In genomic region chr14:75283884-75284563, GRCh38 we compare ENCODE assay signal across 1 cellular context.
TF ChIP-seq lines count a peak whose summit lies in the region.

No MANE protein-coding gene starts in this region.

TF ChIP-seq in K562, 482 proteins besides CTCF, POLR2A, EP300 and RAD21 (continued from another document and continues in another):
- TF ChIP-seq THRB (CRISPR knock-in tag; conservative IDR thresholded peaks at IDR 0.05): no peak
- 0 out of 4 replicates have a peak, but pooled peaks of 1 of the 2 experiments have one; percentile 34 for TF ChIP-seq TBL1XR1 (IDR thresholded peaks at IDR 0.05; ENCODE audit: low read length in 2 of 2)
- 0 out of 2 replicates have a peak, but pooled peaks have one; percentile 39 for TF ChIP-seq ZEB2 (IDR thresholded peaks at IDR 0.05)
- TF ChIP-seq KLF16 (IDR thresholded peaks at IDR 0.05): no peak
- TF ChIP-seq ZNF354B (CRISPR knock-in tag; IDR thresholded peaks at IDR 0.05): no peak
- TF ChIP-seq HDAC8 (tag; IDR thresholded peaks at IDR 0.05): no peak
- no peak for TF ChIP-seq PHB2 (IDR thresholded peaks at IDR 0.05; ENCODE audit: low read depth)
- peak; percentile 95 for TF ChIP-seq TFAP4 (CRISPR knock-in tag; IDR thresholded peaks at IDR 0.05; ENCODE audit: borderline replicate concordance)
- TF ChIP-seq TCFL5 (CRISPR knock-in tag; conservative IDR thresholded peaks at IDR 0.05): no peak
- TF ChIP-seq ZFP30 (CRISPR knock-in tag; IDR thresholded peaks at IDR 0.05; ENCODE audit: borderline replicate concordance): no peak
- no peak for TF ChIP-seq YBX1 (IDR thresholded peaks at IDR 0.05)
- peak; percentile 89 for TF ChIP-seq MAFF (IDR thresholded peaks at IDR 0.05; ENCODE audit: low read length)
- TF ChIP-seq ZNF707 (CRISPR knock-in tag; conservative IDR thresholded peaks at IDR 0.05): no peak
- no peak for TF ChIP-seq ETS2 (tag; IDR thresholded peaks at IDR 0.05; ENCODE audit: borderline replicate concordance, poor library complexity, severe bottlenecking)
- TF ChIP-seq MECOM (CRISPR knock-in tag; IDR thresholded peaks at IDR 0.05): no peak
- TF ChIP-seq ZBTB7A (IDR thresholded peaks at IDR 0.05; ENCODE audit: borderline replicate concordance, control insufficient read depth, low read depth, low read length): no peak
- no peak for TF ChIP-seq ZNF232 (CRISPR knock-in tag; IDR thresholded peaks at IDR 0.05)
- no peak for TF ChIP-seq NR4A1 (CRISPR knock-in tag; IDR thresholded peaks at IDR 0.05)
- TF ChIP-seq NR4A1 (tag; IDR thresholded peaks at IDR 0.05): no peak
- TF ChIP-seq NFE2 (IDR thresholded peaks at IDR 0.05; ENCODE audit: low read depth): peak; percentile 96
- TF ChIP-seq ZNF3 (CRISPR knock-in tag; IDR thresholded peaks at IDR 0.05): no peak
- TF ChIP-seq ZNF133 (CRISPR knock-in tag; IDR thresholded peaks at IDR 0.05): no peak
- no peak for TF ChIP-seq UBTF (IDR thresholded peaks at IDR 0.05; ENCODE audit: borderline replicate concordance in 1 of 2, low read depth in 2 of 2, low read length in 2 of 2)
- TF ChIP-seq TSHZ1 (CRISPR knock-in tag; IDR thresholded peaks at IDR 0.05): no peak
- TF ChIP-seq ILK (tag; IDR thresholded peaks at IDR 0.05; ENCODE audit: borderline replicate concordance, low read depth): no peak
- TF ChIP-seq GATAD2A (IDR thresholded peaks at IDR 0.05): 0 out of 2 replicates have a peak, but pooled peaks have one; percentile 23
- no peak for TF ChIP-seq POLR2G (IDR thresholded peaks at IDR 0.05; ENCODE audit: low read depth, low read length)
- no peak for TF ChIP-seq E2F5 (CRISPR knock-in tag; IDR thresholded peaks at IDR 0.05)
- no peak for TF ChIP-seq ZNF282 (CRISPR knock-in tag; IDR thresholded peaks at IDR 0.05)
- TF ChIP-seq SMARCC2 (IDR thresholded peaks at IDR 0.05; ENCODE audit: low read depth): no peak; the same call in 1 of the 2 replicates
- TF ChIP-seq SNAPC5 (CRISPR knock-in tag; IDR thresholded peaks at IDR 0.05): no peak
- no peak for TF ChIP-seq HCFC1 (IDR thresholded peaks at IDR 0.05; ENCODE audit: low read depth, low read length)
- no peak for TF ChIP-seq NR2C1 (IDR thresholded peaks at IDR 0.05)
- peak; percentile 17; the same call in 1 of the 2 replicates for TF ChIP-seq NR2C1 (tag; IDR thresholded peaks at IDR 0.05)
- TF ChIP-seq SOX6 (IDR thresholded peaks at IDR 0.05): peak; percentile 43; the same call in 1 of the 2 replicates
- TF ChIP-seq JUNB (CRISPR knock-in tag; conservative IDR thresholded peaks at IDR 0.05): no peak
- no peak for TF ChIP-seq ZFP91 (CRISPR knock-in tag; IDR thresholded peaks at IDR 0.05)
- peak; percentile 26 for TF ChIP-seq HDAC3 (IDR thresholded peaks at IDR 0.05; ENCODE audit: borderline replicate concordance, partially characterized antibody)
- no peak for TF ChIP-seq ZNF124 (CRISPR knock-in tag; IDR thresholded peaks at IDR 0.05)
- TF ChIP-seq ZNF507 (tag; conservative IDR thresholded peaks at IDR 0.05): no peak
- peak; percentile 21; the same call in 1 of the 2 replicates for TF ChIP-seq FOXJ2 (tag; IDR thresholded peaks at IDR 0.05)
- peak; percentile 31; the same call in 1 of the 2 replicates for TF ChIP-seq PHF8 (IDR thresholded peaks at IDR 0.05; ENCODE audit: borderline replicate concordance, low read length)
- TF ChIP-seq RFX5 (IDR thresholded peaks at IDR 0.05; ENCODE audit: low read depth, low read length): no peak
- TF ChIP-seq ZKSCAN8 (CRISPR knock-in tag; IDR thresholded peaks at IDR 0.05): no peak
- no peak for TF ChIP-seq ZZZ3 (IDR thresholded peaks at IDR 0.05)
- TF ChIP-seq HMG20A (CRISPR knock-in tag; conservative IDR thresholded peaks at IDR 0.05): no peak
- no peak for TF ChIP-seq PTBP1 (IDR thresholded peaks at IDR 0.05; ENCODE audit: low read depth, low read length)
- 0 out of 2 replicates have a peak, but pooled peaks have one; percentile 16 for TF ChIP-seq JUN (IDR thresholded peaks at IDR 0.05; ENCODE audit: borderline replicate concordance, low read depth, low read length)
- no peak for TF ChIP-seq JUN (CRISPR knock-in tag; IDR thresholded peaks at IDR 0.05; ENCODE audit: borderline replicate concordance)
- TF ChIP-seq CTBP1 (IDR thresholded peaks at IDR 0.05; ENCODE audit: borderline replicate concordance): peak; percentile 32; the same call in 1 of the 2 replicates
- TF ChIP-seq ZNF212 (CRISPR knock-in tag; IDR thresholded peaks at IDR 0.05): no peak
- TF ChIP-seq JUND (IDR thresholded peaks at IDR 0.05; ENCODE audit: borderline replicate concordance, low read depth, low read length): peak; percentile 59; the same call in 1 of the 2 replicates
- no peak for TF ChIP-seq JUND (tag; IDR thresholded peaks at IDR 0.05; ENCODE audit: borderline replicate concordance, low read depth, low read length)
- TF ChIP-seq XRCC5 (IDR thresholded peaks at IDR 0.05; ENCODE audit: low read depth, low read length): no peak
- TF ChIP-seq NR0B1 (IDR thresholded peaks at IDR 0.05; ENCODE audit: partially characterized antibody): no peak
- no peak for TF ChIP-seq TARDBP (IDR thresholded peaks at IDR 0.05)
- no peak; the same call in 1 of the 2 replicates for TF ChIP-seq NFRKB (IDR thresholded peaks at IDR 0.05; ENCODE audit: low read depth)
- no peak for TF ChIP-seq MXI1 (IDR thresholded peaks at IDR 0.05; ENCODE audit: low read depth, low read length)
- TF ChIP-seq POLR3G (IDR thresholded peaks at IDR 0.05; ENCODE audit: extremely low read depth, insufficient read length, insufficient replicate concordance): no peak
- TF ChIP-seq LEF1 (IDR thresholded peaks at IDR 0.05): peak; percentile 40; the same call in 1 of the 2 replicates
- TF ChIP-seq ETV6 (IDR thresholded peaks at IDR 0.05; ENCODE audit: borderline replicate concordance in 1 of 2, low read depth in 2 of 2, low read length in 1 of 2): no peak
- no peak for TF ChIP-seq ETV6 (CRISPR knock-in tag; IDR thresholded peaks at IDR 0.05; ENCODE audit: borderline replicate concordance)
- TF ChIP-seq DNMT1 (IDR thresholded peaks at IDR 0.05): no peak
- peak; percentile 37 to 62; a peak in 3 of 4 replicates for TF ChIP-seq FOXK2 (conservative IDR thresholded peaks at IDR 0.05 in 1 of 2, IDR thresholded peaks at IDR 0.05 in 1 of 2; ENCODE audit: low read depth in 2 of 2)
- TF ChIP-seq TEAD4 (IDR thresholded peaks at IDR 0.05; ENCODE audit: low read length): 0 out of 2 replicates have a peak, but pooled peaks have one; percentile 21
- no peak for TF ChIP-seq TEAD4 (CRISPR knock-in tag; IDR thresholded peaks at IDR 0.05; ENCODE audit: borderline replicate concordance)
- no peak for TF ChIP-seq SP1 (CRISPR knock-in tag; IDR thresholded peaks at IDR 0.05)
- TF ChIP-seq SREBF2 (CRISPR knock-in tag; IDR thresholded peaks at IDR 0.05): no peak
- TF ChIP-seq ZNF696 (CRISPR knock-in tag; conservative IDR thresholded peaks at IDR 0.05): no peak
- no peak; the same call in 1 of the 2 replicates for TF ChIP-seq ETV5 (CRISPR knock-in tag; IDR thresholded peaks at IDR 0.05; ENCODE audit: low read depth)
- TF ChIP-seq CSDE1 (IDR thresholded peaks at IDR 0.05): no peak
- TF ChIP-seq CAMTA2 (CRISPR knock-in tag; conservative IDR thresholded peaks at IDR 0.05): no peak
- no peak for TF ChIP-seq HMG20B (CRISPR knock-in tag; IDR thresholded peaks at IDR 0.05)
- no peak for TF ChIP-seq SAFB2 (IDR thresholded peaks at IDR 0.05; ENCODE audit: borderline replicate concordance, low read depth, low read length, severe bottlenecking)
- TF ChIP-seq GTF2E2 (tag; IDR thresholded peaks at IDR 0.05): no peak
- no peak for TF ChIP-seq DDX20 (tag; IDR thresholded peaks at IDR 0.05; ENCODE audit: low read depth)
- TF ChIP-seq RFX1 (IDR thresholded peaks at IDR 0.05): 0 out of 2 replicates have a peak, but pooled peaks have one; percentile 18
- TF ChIP-seq NCOA1 (IDR thresholded peaks at IDR 0.05; ENCODE audit: low read depth): no peak
